Comparison of ENCODE assay signal across 15 cellular contexts in genomic region chr9:107375651-107376369, GRCh38.
A peak's percentile ranks its signal among the peaks of the same experiment; 100 is the strongest.
DNase-seq lines count a peak whose midpoint lies in the region; ATAC-seq and TF ChIP-seq lines count a peak whose summit lies in the region.
"Had no signal": no experiment of that assay in that cellular context is flagged by ENCODE, and none has a peak within 500 bp of the region (broad histone marks: within the 10 kb centered on the region; RNA-seq: fewer than 3 reads in every experiment).

No MANE protein-coding gene starts in this region.

- DNase-seq in NOMO-1 treated with DMSO at 0.1 percent for 48 hours (lab: John Stamatoyannopoulos, UW; ENCODE audit: unreplicated experiment), result peak; percentile 9
- DNase-seq in NOMO-1 treated with dmso at 0.1 percent for 144 hours (lab: John Stamatoyannopoulos, UW; ENCODE audit: unreplicated experiment), result no peak
- peak; percentile 82 for DNase-seq in MV-4-11 (lab: John Stamatoyannopoulos, UW)
- peak; percentile 86 for DNase-seq in amniotic epithelial cell (ENCODE audit: low read depth)
- no peak for DNase-seq in omental fat pad (ENCODE audit: low spot score)
- no peak for DNase-seq in AG08395 (ENCODE audit: low spot score)
- no peak for DNase-seq in cerebellum (ENCODE audit: low spot score)
- no peak for DNase-seq in HPDE6-E6E7 (ENCODE audit: extremely low spot score)
- DNase-seq: 8988T, C1 segment of cervical spinal cord, COR-L47, H7, NCI-H1092 treated with DMSO at 0.1 percent for 48 hours, NCI-H1694, NCI-H510A treated with DMSO at 0.1 percent for 48 hours had no signal

- TF ChIP-seq CTCF in omental fat pad (IDR thresholded peaks at IDR 0.05), result no peak

- peak; percentile 63 for ATAC-seq in omental fat pad (ENCODE audit: low FRiP score)

Comparison
In these comparisons a context has a peak if more than half of its experiments do, and no peak if none do; other contexts are left out.
1. DNase-seq: peak in NOMO-1 treated with DMSO at 0.1 percent for 48 hours (single experiment), MV-4-11 (single experiment) and amniotic epithelial cell (single experiment); none in NOMO-1 treated with dmso at 0.1 percent for 144 hours (single experiment), omental fat pad (single experiment), AG08395 (single experiment), cerebellum (single experiment) and HPDE6-E6E7 (single experiment).